Comparison of ENCODE assay signal across 8 cellular contexts in the genomic region with DNA sequence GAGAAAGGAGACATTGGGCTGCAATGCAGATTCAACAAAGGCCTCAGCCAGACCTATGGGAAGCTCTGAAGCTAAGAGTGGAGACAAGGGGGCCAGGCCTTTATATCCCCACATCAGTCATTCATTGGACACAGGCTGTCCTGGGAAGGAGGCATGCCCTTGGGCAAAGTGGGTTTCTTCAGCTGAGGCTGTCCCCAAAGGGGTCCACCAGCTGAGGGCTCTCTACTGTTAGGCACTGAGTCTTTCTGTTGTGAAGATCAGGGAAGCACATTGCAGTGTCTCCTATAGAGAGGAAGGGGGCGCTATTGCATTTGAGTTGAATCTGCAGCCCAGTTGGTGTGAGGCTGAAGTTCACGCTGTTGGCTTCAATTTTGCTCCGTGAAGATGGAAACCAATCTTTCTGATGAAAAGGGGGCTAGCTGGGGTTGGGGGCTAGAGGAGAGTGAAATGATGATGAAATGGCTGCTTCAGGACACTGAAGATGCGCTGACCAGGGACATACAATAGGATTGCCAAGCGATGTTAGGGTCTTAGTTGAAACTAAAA. TPM values are rescaled to one million over a fixed set of nuclear protein-coding genes. Genes with fewer than 3 reads are reported as not detected.
A peak's percentile ranks its signal among the peaks of the same experiment; 100 is the strongest.
DNase-seq lines count a peak whose midpoint lies in the region; ATAC-seq and TF ChIP-seq lines count a peak whose summit lies in the region.

No MANE protein-coding gene starts in this region.

- DNase-seq in GDM1 (lab: John Stamatoyannopoulos, UW) (peak; percentile 60), M059J (ENCODE audit: low read depth) (peak; percentile 71), SIG-M5 (lab: John Stamatoyannopoulos, UW) (peak; percentile 45), adipocyte (ENCODE audit: low read depth) (peak; percentile 83), left ventricle myocardium superior (no peak), gastrocnemius medialis (peak; percentile 5 to 16)

- no peaks in the 10 kb centered on the region for H3K9me3 ChIP-seq in adipocyte (ENCODE audit: control insufficient read depth, low read length)
- no peaks in the 10 kb centered on the region for H3K9me3 ChIP-seq in gastrocnemius medialis

- in situ Hi-C loops in gastrocnemius medialis (cut with MboI; ENCODE audit: low sequenced_read_pairs in 4 of 4), result loop anchor here in 2 of 4 donors (10.0 to 25.0 kb wide), 2 partner anchors 219 to 221 kb away; no protein-coding TSS in a partner anchor

- peak; percentile 88 for ATAC-seq in GM21786 (IDR thresholded peaks at IDR 0.05; ENCODE audit: unreplicated experiment)
- ATAC-seq in left ventricle myocardium superior, result peak; percentile 69
- peak; percentile 62 to 87 for ATAC-seq in gastrocnemius medialis
- no peak for ATAC-seq in GM18519 (IDR thresholded peaks at IDR 0.05; ENCODE audit: low FRiP score, unreplicated experiment)

- no peak overlapping the region for H3K27ac ChIP-seq in gastrocnemius medialis

- intact Hi-C loops in left ventricle myocardium superior (cut with micrococcal nuclease) (loop anchor here (10.0 kb wide), 1 partner anchor 219 kb away; no protein-coding TSS in a partner anchor), gastrocnemius medialis (cut with DNase I; ENCODE audit: low total_unique reads) (loop anchor here (2.0 kb wide), 1 partner anchor 215 kb away; no protein-coding TSS in a partner anchor)

- H3K36me3 ChIP-seq in adipocyte (ENCODE audit: control insufficient read depth, insufficient read depth, low read length, severe bottlenecking) (no peaks in the 10 kb centered on the region), gastrocnemius medialis (no peaks in the 10 kb centered on the region)

- TF ChIP-seq CTCF in gastrocnemius medialis (IDR thresholded peaks at IDR 0.05 in 4 of 5, conservative IDR thresholded peaks at IDR 0.05 in 1 of 5), result peak; percentile 33 to 71 (median 61)

- H3K9ac ChIP-seq in adipocyte (ENCODE audit: low read length), result peak overlapping the region; percentile 26

- TF ChIP-seq POLR2A in gastrocnemius medialis (IDR thresholded peaks at IDR 0.05), result no peak

- no peaks in the 10 kb centered on the region for H3K4me1 ChIP-seq in adipocyte (ENCODE audit: control insufficient read depth, insufficient read depth, low read length)
- H3K4me1 ChIP-seq in gastrocnemius medialis, result no peaks in the 10 kb centered on the region

- peaks cover 11% of the 10 kb centered on the region for H3K27me3 ChIP-seq in adipocyte (replicated peaks; ENCODE audit: control insufficient read depth, insufficient read depth, low read length)
- H3K27me3 ChIP-seq in gastrocnemius medialis, result no peaks in the 10 kb centered on the region

- H3K4me3 ChIP-seq in adipocyte (ENCODE audit: low read length), result no peak overlapping the region
- H3K4me3 ChIP-seq in gastrocnemius medialis, result no peak overlapping the region

RNA-seq across cellular contexts. Expression of a gene that starts 48.0 kb away (rescaled TPM):
- total RNA-seq in M059J (2014; rRNA removed; shearing (Covaris generic)), result 901 and 956 TPM in 2 replicates
- total RNA-seq in left ventricle myocardium superior, result 158 TPM
- total RNA-seq in gastrocnemius medialis, result 10 to 100 TPM; 38.2 to 65.3 (median 52.2) TPM

RNA-seq across cellular contexts. Expression of a gene that starts 49.0 kb away (rescaled TPM):
- total RNA-seq in M059J (2014; rRNA removed; shearing (Covaris generic)), result 66.6 and 87.6 TPM in 2 replicates
- total RNA-seq in left ventricle myocardium superior, result 16.0 TPM
- total RNA-seq in gastrocnemius medialis, result 10 to 100 TPM; 15.3 to 38.0 (median 17.3) TPM

RNA-seq across cellular contexts. Expression of a gene that starts 58.1 kb away (rescaled TPM):
- 110 and 132 TPM in 2 replicates for total RNA-seq in M059J (2014; rRNA removed; shearing (Covaris generic))
- total RNA-seq in left ventricle myocardium superior (61.9 TPM), gastrocnemius medialis (10 to 100 TPM; 28.1 to 41.7 (median 35.9) TPM)
